Comparison of ENCODE assay signal across 1 cellular context in the genomic region with DNA sequence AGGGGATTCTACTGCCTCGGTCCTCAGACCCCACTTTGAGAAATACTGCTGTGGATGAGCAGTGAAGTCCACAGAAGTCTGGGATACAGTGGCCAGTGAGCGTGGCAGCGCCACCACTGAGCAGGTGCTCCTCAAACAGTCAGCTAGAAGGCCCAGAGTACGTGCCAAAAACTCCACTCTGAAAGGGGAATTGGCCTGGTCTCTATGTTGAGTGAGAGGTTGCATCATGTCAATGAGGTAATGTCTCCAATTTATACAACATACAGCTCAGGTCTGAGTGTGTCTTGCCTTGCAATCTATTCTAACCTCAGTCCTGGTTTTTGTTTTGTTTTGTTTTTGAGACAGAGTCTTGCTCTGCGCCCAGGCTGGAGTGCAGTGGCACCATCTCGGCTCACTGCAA.
TF ChIP-seq lines count a peak whose summit lies in the region.

No MANE protein-coding gene starts in this region.

TF ChIP-seq in GM23338, 12 proteins besides CTCF, POLR2A, EP300 and RAD21 (continued from another document):
- TF ChIP-seq ZNF462 (CRISPR knock-in tag; IDR thresholded peaks at IDR 0.05) = no peak
- no peak for TF ChIP-seq ZNF331 (CRISPR knock-in tag; IDR thresholded peaks at IDR 0.05; ENCODE audit: low read depth)
- TF ChIP-seq ETS1 (IDR thresholded peaks at IDR 0.05) = no peak
- TF ChIP-seq STAT1 (IDR thresholded peaks at IDR 0.05; ENCODE audit: unreplicated experiment) = no peak
- TF ChIP-seq REST (IDR thresholded peaks at IDR 0.05; ENCODE audit: unreplicated experiment) = no peak
TF ChIP-seq in GM23338: peak in this region for 0.
